12 cellular contexts compared by ENCODE assay signal in genomic region chr12:22702690-22703089, GRCh38.
"Had no signal": no experiment of that assay in that cellular context is flagged by ENCODE, and none has a peak within 500 bp of the region (broad histone marks: within the 10 kb centered on the region; RNA-seq: fewer than 3 reads in every experiment).

No MANE protein-coding gene starts in this region.

- H3K9me3 Mint-ChIP-seq: activated CD4-positive, alpha-beta T cell treated with anti-CD3 and anti-CD28 coated beads, Interleukin-2, amount 10 ng/mL, durations not matched to agents 24 days and 14 days; memory B cell; nephron; WTC11 had no signal

- DNase-seq: activated CD4-positive, alpha-beta T cell treated with anti-CD3 and anti-CD28 coated beads, Interleukin-2, amount 10 ng/mL, durations not matched to agents 24 days and 14 days; brain microvascular endothelial cell; psoas muscle; sigmoid colon; stimulated activated CD4-positive, alpha-beta T cell treated with anti-CD3 and anti-CD28 coated beads, Interleukin-12 subunit alpha, Interleukin-12 subunit beta, amount 100 ng/mL, for 4 hours; stimulated activated naive CD4-positive, alpha-beta T cell; substantia nigra had no signal

- H3K36me3 Mint-ChIP-seq: activated naive CD8-positive, alpha-beta T cell; memory B cell; WTC11 had no signal

- H3K4me1 ChIP-seq: psoas muscle, sigmoid colon had no signal

- ATAC-seq: psoas muscle, SK-N-SH treated with all-trans-retinoic acid at 6 μM for 48 hours, WTC11 had no signal

- H3K27ac Mint-ChIP-seq: activated CD4-positive, alpha-beta T cell treated with anti-CD3 and anti-CD28 coated beads, Interleukin-2, amount 10 ng/mL, durations not matched to agents 24 days and 14 days; activated naive CD8-positive, alpha-beta T cell; memory B cell; nephron; WTC11 had no signal

- H3K4me3 ChIP-seq: psoas muscle, sigmoid colon had no signal

- H3K9me3 ChIP-seq: psoas muscle, sigmoid colon had no signal

- H3K4me1 Mint-ChIP-seq: memory B cell, nephron had no signal

- H3K27ac ChIP-seq: brain microvascular endothelial cell, psoas muscle, sigmoid colon had no signal

- H3K36me3 ChIP-seq: brain microvascular endothelial cell, sigmoid colon had no signal

- H3K27me3 ChIP-seq: brain microvascular endothelial cell, sigmoid colon had no signal

- H3K4me3 Mint-ChIP-seq: activated CD4-positive, alpha-beta T cell treated with anti-CD3 and anti-CD28 coated beads, Interleukin-2, amount 10 ng/mL, durations not matched to agents 24 days and 14 days; activated naive CD8-positive, alpha-beta T cell; memory B cell; nephron; WTC11 had no signal

- H3K27me3 Mint-ChIP-seq: activated naive CD8-positive, alpha-beta T cell had no signal
